25 cellular contexts compared by ENCODE assay signal in the genomic region with DNA sequence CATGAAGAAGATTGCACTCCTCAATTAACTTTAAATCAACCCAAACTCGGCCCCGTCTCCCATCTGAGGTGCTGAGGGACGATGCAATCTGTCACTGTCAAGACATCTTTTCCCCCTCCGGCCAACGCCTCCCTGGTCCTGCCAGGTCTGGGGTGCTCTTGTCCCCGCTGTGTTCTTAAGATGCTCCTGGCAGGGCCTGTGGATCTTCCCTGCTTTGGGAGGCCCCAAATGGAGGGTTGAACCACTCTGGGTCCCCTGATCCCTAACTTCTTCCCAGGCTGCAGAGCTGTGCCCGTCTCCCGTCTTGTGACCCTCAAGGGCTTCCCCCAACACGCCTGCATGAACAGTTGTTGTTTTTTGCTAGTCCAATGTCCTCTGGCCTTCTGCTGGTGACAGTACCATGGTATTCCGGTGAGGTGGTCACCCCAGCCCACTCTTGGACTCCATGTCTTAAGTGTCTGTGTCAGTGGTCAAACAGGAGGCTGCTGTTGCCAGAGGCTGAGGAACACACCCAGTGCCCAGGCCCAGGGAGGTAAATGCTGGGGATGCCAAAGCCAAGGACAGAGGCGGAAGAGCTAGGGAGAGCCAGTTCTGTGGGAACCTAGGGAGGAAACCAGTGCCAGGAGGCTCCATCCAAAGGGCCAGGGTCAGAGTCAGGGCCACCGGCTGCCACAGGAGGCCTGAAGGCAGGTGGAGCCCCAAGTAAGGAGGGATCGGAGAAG.
"Had no signal": no experiment of that assay in that cellular context is flagged by ENCODE, and none has a peak within 500 bp of the region (broad histone marks: within the 10 kb centered on the region; RNA-seq: fewer than 3 reads in every experiment).

No MANE protein-coding gene starts in this region.

- H3K4me1 ChIP-seq: colonic mucosa, right atrium auricular region, SJSA1, tibial nerve had no signal

- DNase-seq: activated CD4-positive, alpha-beta T cell treated with anti-CD3 and anti-CD28 coated beads for 36 hours; activated CD4-positive, CD25-positive, alpha-beta regulatory T cell; activated CD8-positive, alpha-beta memory T cell treated with anti-CD3 and anti-CD28 coated beads, Interleukin-2, amount 10 ng/mL, durations not matched to agents 7 days and 5 days; activated CD8-positive, alpha-beta T cell treated with anti-CD3 and anti-CD28 coated beads, Interleukin-2, amount 10 ng/mL, durations not matched to agents 7 days and 5 days; activated naive CD4-positive, alpha-beta T cell treated with Interleukin-2 at 50 U/mL for 16 hours; activated T-cell treated with anti-CD3 and anti-CD28 coated beads, Interleukin-2, amount 50 U/mL, for 48 hours; anterior cingulate cortex; body of pancreas; cerebellar nuclear complex; colonic mucosa; effector CD8-positive, alpha-beta T cell; head of caudate nucleus; hypothalamus; immature natural killer cell; midbrain; ovary; stimulated activated CD4-positive, alpha-beta T cell treated with anti-CD3 and anti-CD28 coated beads, Interleukin-2, amount 100 ng/mL, for 48 hours; T-cell had no signal

- ATAC-seq: activated CD4-positive, alpha-beta T cell treated with anti-CD3 and anti-CD28 coated beads for 36 hours; activated CD8-positive, alpha-beta memory T cell treated with anti-CD3 and anti-CD28 coated beads, Interleukin-2, amount 10 ng/mL, durations not matched to agents 7 days and 5 days; activated CD8-positive, alpha-beta T cell treated with anti-CD3 and anti-CD28 coated beads, Interleukin-2, amount 10 ng/mL, durations not matched to agents 7 days and 5 days; naive thymus-derived CD8-positive, alpha-beta T cell; T-cell had no signal

- H3K9me3 Mint-ChIP-seq: activated T-helper 2 cell treated with anti-CD3 and anti-CD28 coated beads, Interferon-gamma antibody, Interleukin-2, Interleukin-4, amounts not matched to agents 10 μg/mL and 5 μg/mL and 100 μg/mL, durations not matched to agents 14 hours and 24 hours and 36 hours had no signal

- H3K27ac Mint-ChIP-seq: activated CD4-positive, alpha-beta T cell treated with anti-CD3 and anti-CD28 coated beads for 36 hours; activated CD8-positive, alpha-beta memory T cell treated with anti-CD3 and anti-CD28 coated beads, Interleukin-2, amount 10 ng/mL, durations not matched to agents 7 days and 5 days; activated CD8-positive, alpha-beta T cell treated with anti-CD3 and anti-CD28 coated beads, Interleukin-2, amount 10 ng/mL, durations not matched to agents 7 days and 5 days; activated naive CD8-positive, alpha-beta T cell; activated T-helper 2 cell treated with anti-CD3 and anti-CD28 coated beads, Interferon-gamma antibody, Interleukin-2, Interleukin-4, amounts not matched to agents 10 μg/mL and 5 μg/mL and 100 μg/mL, durations not matched to agents 14 hours and 24 hours and 36 hours; immature natural killer cell; naive thymus-derived CD8-positive, alpha-beta T cell; T-cell had no signal

- H3K4me1 Mint-ChIP-seq: activated CD4-positive, alpha-beta T cell treated with anti-CD3 and anti-CD28 coated beads for 36 hours; activated CD8-positive, alpha-beta memory T cell treated with anti-CD3 and anti-CD28 coated beads, Interleukin-2, amount 10 ng/mL, durations not matched to agents 7 days and 5 days; immature natural killer cell; naive thymus-derived CD8-positive, alpha-beta T cell; T-cell had no signal

- H3K4me3 ChIP-seq: body of pancreas, colonic mucosa, ovary, right atrium auricular region, SJSA1, tibial nerve had no signal

- H3K27ac ChIP-seq: body of pancreas, colonic mucosa, neutrophil, ovary, right atrium auricular region, SJSA1, tibial nerve had no signal

- H3K27me3 ChIP-seq: body of pancreas, colonic mucosa, neutrophil, ovary, right atrium auricular region, SJSA1, tibial nerve had no signal

- H3K36me3 Mint-ChIP-seq: activated CD8-positive, alpha-beta memory T cell treated with anti-CD3 and anti-CD28 coated beads, Interleukin-2, amount 10 ng/mL, durations not matched to agents 7 days and 5 days; activated naive CD8-positive, alpha-beta T cell; immature natural killer cell; naive thymus-derived CD8-positive, alpha-beta T cell; T-cell had no signal

- H3K9me3 ChIP-seq: body of pancreas, colonic mucosa, neutrophil, ovary, SJSA1 had no signal

- H3K4me3 Mint-ChIP-seq: activated CD4-positive, alpha-beta T cell treated with anti-CD3 and anti-CD28 coated beads for 36 hours; activated CD8-positive, alpha-beta memory T cell treated with anti-CD3 and anti-CD28 coated beads, Interleukin-2, amount 10 ng/mL, durations not matched to agents 7 days and 5 days; activated CD8-positive, alpha-beta T cell treated with anti-CD3 and anti-CD28 coated beads, Interleukin-2, amount 10 ng/mL, durations not matched to agents 7 days and 5 days; activated naive CD8-positive, alpha-beta T cell; immature natural killer cell; naive thymus-derived CD8-positive, alpha-beta T cell; T-cell had no signal

- H3K27me3 Mint-ChIP-seq: activated CD8-positive, alpha-beta memory T cell treated with anti-CD3 and anti-CD28 coated beads, Interleukin-2, amount 10 ng/mL, durations not matched to agents 7 days and 5 days had no signal

- H3K36me3 ChIP-seq: colonic mucosa, neutrophil, ovary, right atrium auricular region, SJSA1, tibial nerve had no signal
